1 cellular context compared by ENCODE assay signal in genomic region chr5:140040358-140040757, GRCh38.
TF ChIP-seq lines count a peak whose summit lies in the region.

No MANE protein-coding gene starts in this region.

TF ChIP-seq in GM12878, 131 proteins besides CTCF, POLR2A, EP300 and RAD21:
- no peak for TF ChIP-seq DPF2 (IDR thresholded peaks at IDR 0.05)
- TF ChIP-seq PAX8 (IDR thresholded peaks at IDR 0.05), result no peak
- TF ChIP-seq GATAD2B (conservative IDR thresholded peaks at IDR 0.05; ENCODE audit: low read depth), result no peak
- TF ChIP-seq MXI1 (IDR thresholded peaks at IDR 0.05; ENCODE audit: low read depth, low read length), result no peak
- no peak for TF ChIP-seq STAT3 (IDR thresholded peaks at IDR 0.05; ENCODE audit: low read depth, low read length)
- TF ChIP-seq, protein P1, sequence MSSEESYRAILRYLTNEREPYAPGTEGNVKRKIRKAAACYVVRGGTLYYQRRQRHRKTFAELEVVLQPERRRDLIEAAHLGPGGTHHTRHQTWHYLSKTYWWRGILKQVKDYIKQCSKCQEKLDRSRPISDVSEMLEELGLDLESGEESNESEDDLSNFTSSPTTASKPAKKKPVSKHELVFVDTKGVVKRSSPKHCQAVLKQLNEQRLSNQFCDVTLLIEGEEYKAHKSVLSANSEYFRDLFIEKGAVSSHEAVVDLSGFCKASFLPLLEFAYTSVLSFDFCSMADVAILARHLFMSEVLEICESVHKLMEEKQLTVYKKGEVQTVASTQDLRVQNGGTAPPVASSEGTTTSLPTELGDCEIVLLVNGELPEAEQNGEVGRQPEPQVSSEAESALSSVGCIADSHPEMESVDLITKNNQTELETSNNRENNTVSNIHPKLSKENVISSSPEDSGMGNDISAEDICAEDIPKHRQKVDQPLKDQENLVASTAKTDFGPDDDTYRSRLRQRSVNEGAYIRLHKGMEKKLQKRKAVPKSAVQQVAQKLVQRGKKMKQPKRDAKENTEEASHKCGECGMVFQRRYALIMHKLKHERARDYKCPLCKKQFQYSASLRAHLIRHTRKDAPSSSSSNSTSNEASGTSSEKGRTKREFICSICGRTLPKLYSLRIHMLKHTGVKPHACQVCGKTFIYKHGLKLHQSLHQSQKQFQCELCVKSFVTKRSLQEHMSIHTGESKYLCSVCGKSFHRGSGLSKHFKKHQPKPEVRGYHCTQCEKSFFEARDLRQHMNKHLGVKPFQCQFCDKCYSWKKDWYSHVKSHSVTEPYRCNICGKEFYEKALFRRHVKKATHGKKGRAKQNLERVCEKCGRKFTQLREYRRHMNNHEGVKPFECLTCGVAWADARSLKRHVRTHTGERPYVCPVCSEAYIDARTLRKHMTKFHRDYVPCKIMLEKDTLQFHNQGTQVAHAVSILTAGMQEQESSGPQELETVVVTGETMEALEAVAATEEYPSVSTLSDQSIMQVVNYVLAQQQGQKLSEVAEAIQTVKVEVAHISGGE (CRISPR knock-in tag; IDR thresholded peaks at IDR 0.05), result no peak
- TF ChIP-seq FOXM1 (IDR thresholded peaks at IDR 0.05; ENCODE audit: low read depth, low read length), result no peak
- TF ChIP-seq ZNF217 (IDR thresholded peaks at IDR 0.05), result no peak
- no peak for TF ChIP-seq EED (IDR thresholded peaks at IDR 0.05; ENCODE audit: low read depth)
- TF ChIP-seq JUND (IDR thresholded peaks at IDR 0.05; ENCODE audit: low read depth, low read length), result no peak
TF ChIP-seq in GM12878: peak in this region for 0.
